ENCODE assay signal across 18 cellular contexts in genomic region chr7:102859799-102860125, GRCh38. TPM values are rescaled to one million over a fixed set of nuclear protein-coding genes. Genes with fewer than 3 reads are reported as not detected.
DNase-seq lines count a peak whose midpoint lies in the region; ATAC-seq, FAIRE-seq and TF ChIP-seq lines count a peak whose summit lies in the region.
"Had no signal": no experiment of that assay in that cellular context is flagged by ENCODE, and none has a peak within 500 bp of the region (broad histone marks: within the 10 kb centered on the region; RNA-seq: fewer than 3 reads in every experiment).

No MANE protein-coding gene starts in this region.

- CTCF ChIA-PET in HepG2 (lab: Yijun Ruan, JAX; ENCODE audit: low intra/inter-chr PET ratio, low total read pairs) = no interaction called here

- peaks cover 23% of the 10 kb centered on the region for H3K4me1 ChIP-seq in HepG2 (ENCODE audit: insufficient read depth, low read length)
- H3K4me1 ChIP-seq in right lobe of liver = no peaks in the 10 kb centered on the region
- H3K4me1 ChIP-seq in endocrine pancreas (ENCODE audit: control insufficient read depth, insufficient read depth, low read length) = peaks cover 7% of the 10 kb centered on the region
- peaks cover 0 to 24% (median 16%) of the 10 kb centered on the region in 4 donors for H3K4me1 ChIP-seq in sigmoid colon

- peak overlapping the region; percentile 61 for H3K4me2 ChIP-seq in HepG2 (ENCODE audit: low read depth, low read length)

- POLR2A ChIA-PET in HepG2 (lab: Yijun Ruan, JAX) = interaction anchor here (0.9 kb wide), 1 partner anchor 14 kb away, joined by 3 read pairs; no protein-coding TSS in a partner anchor

- peak; percentile 49 for ATAC-seq in HepG2
- ATAC-seq in right lobe of liver = no peak
- no peak for ATAC-seq in GM21526 (IDR thresholded peaks at IDR 0.05; ENCODE audit: low FRiP score, unreplicated experiment)
- no peak for ATAC-seq in GM18909 (IDR thresholded peaks at IDR 0.05; ENCODE audit: poor library complexity, unreplicated experiment)
- ATAC-seq: CD8-positive, alpha-beta T cell had no signal

- H3K36me3 Mint-ChIP-seq in activated T-helper 1 cell treated with anti-CD3 and anti-CD28 coated beads, Interleukin-12 subunit alpha, Interleukin-12 subunit beta, Interleukin-2, Interleukin-4 antibody, amounts not matched to agents 30 ng/mL and 10 ng/mL and 1 ng/mL, durations not matched to agents 14 hours and 24 hours and 36 hours (ENCODE audit: low read depth) = no peaks in the 10 kb centered on the region
- H3K36me3 Mint-ChIP-seq: CD8-positive, alpha-beta T cell had no signal

- no peaks in the 10 kb centered on the region for H3K79me2 ChIP-seq in HepG2 (ENCODE audit: insufficient read depth, low read length)

- in situ Hi-C loops in HepG2 (cut with HindIII; ENCODE audit: extremely low pct_ligation_motif_present, low pct_unique_long_range_greater_than_20kb) = no loop called here

- H3K9me3 Mint-ChIP-seq in activated T-helper 1 cell treated with anti-CD3 and anti-CD28 coated beads, Interleukin-12 subunit alpha, Interleukin-12 subunit beta, Interleukin-2, Interleukin-4 antibody, amounts not matched to agents 30 ng/mL and 10 ng/mL and 1 ng/mL, durations not matched to agents 14 hours and 24 hours and 36 hours = no peaks in the 10 kb centered on the region
- H3K9me3 Mint-ChIP-seq: CD8-positive, alpha-beta T cell; IgD-negative memory B cell had no signal

- TF ChIP-seq POLR2A in HepG2 (IDR thresholded peaks at IDR 0.05; ENCODE audit: insufficient read depth in 1 of 2, low read depth in 2 of 2, low read length in 2 of 2) (no peak), right lobe of liver (IDR thresholded peaks at IDR 0.05) (no peak), sigmoid colon (IDR thresholded peaks at IDR 0.05) (no peak)

- no peak overlapping the region for H3K27ac Mint-ChIP-seq in activated T-helper 1 cell treated with anti-CD3 and anti-CD28 coated beads, Interleukin-12 subunit alpha, Interleukin-12 subunit beta, Interleukin-2, Interleukin-4 antibody, amounts not matched to agents 30 ng/mL and 10 ng/mL and 1 ng/mL, durations not matched to agents 14 hours and 24 hours and 36 hours
- H3K27ac Mint-ChIP-seq: CD8-positive, alpha-beta T cell; IgD-negative memory B cell had no signal

- H3K27me3 ChIP-seq in HepG2 (ENCODE audit: control insufficient read depth in 1 of 2, insufficient read depth in 2 of 2, low read length in 2 of 2) = no peaks in the 10 kb centered on the region; a peak in 1 of 5 replicates
- no peaks in the 10 kb centered on the region for H3K27me3 ChIP-seq in right lobe of liver
- no peaks in the 10 kb centered on the region for H3K27me3 ChIP-seq in endocrine pancreas (ENCODE audit: control insufficient read depth, insufficient read depth, low read length)
- H3K27me3 ChIP-seq in sigmoid colon = no peaks in the 10 kb centered on the region

- H3K4me3 Mint-ChIP-seq in activated T-helper 1 cell treated with anti-CD3 and anti-CD28 coated beads, Interleukin-12 subunit alpha, Interleukin-12 subunit beta, Interleukin-2, Interleukin-4 antibody, amounts not matched to agents 30 ng/mL and 10 ng/mL and 1 ng/mL, durations not matched to agents 14 hours and 24 hours and 36 hours = no peak overlapping the region
- H3K4me3 Mint-ChIP-seq: CD8-positive, alpha-beta T cell; IgD-negative memory B cell had no signal

- TF ChIP-seq RAD21 in HepG2 (CRISPR knock-in tag; IDR thresholded peaks at IDR 0.05) = no peak

- H3K9ac ChIP-seq in HepG2 (ENCODE audit: insufficient read depth, low read depth, low read length) (no peak overlapping the region), endocrine pancreas (ENCODE audit: control insufficient read depth, insufficient read depth, low read length) (peak overlapping the region; percentile 44)

- BruUV-seq in HepG2 (replicated peaks; lab: Mats Ljungman, UMichigan) = no TSS peak

- 60% methylated on average over 3 of the region's 3 CpGs for WGBS in HepG2 (ENCODE audit: low lambda C conversion rate)
- WGBS in right lobe of liver (ENCODE audit: insufficient coverage, low coverage, low lambda C conversion rate, missing lambda C conversion rate) = 90% methylated on average over 3 of the region's 3 CpGs
- 83 to 86% methylated on average over 3 of the region's 3 CpGs for WGBS in sigmoid colon, 2 donors

- DNase-seq in HepG2 (ENCODE audit: low spot score) (no peak), right lobe of liver (no peak), sigmoid colon (no peak), KG1 (lab: John Stamatoyannopoulos, UW) (no peak)
- no peak for DNase-seq in activated T-helper 1 cell treated with anti-CD3 and anti-CD28 coated beads, Interleukin-12 subunit alpha, Interleukin-12 subunit beta, Interleukin-2, Interleukin-4 antibody, amounts not matched to agents 30 ng/mL and 10 ng/mL and 1 ng/mL, durations not matched to agents 14 hours and 24 hours and 36 hours (ENCODE audit: low spot score)
- DNase-seq: CD8-positive, alpha-beta T cell; DMS79 treated with DMSO at 0.1 percent for 48 hours; GOT3; NCI-H1105 treated with DMSO at 0.1 percent for 48 hours; NCI-H1694 treated with DMSO at 0.1 percent for 48 hours; NCI-H526; SHP77 had no signal

- H3K36me3 ChIP-seq in HepG2 (replicated peaks in 1 of 2; ENCODE audit: control insufficient read depth in 1 of 2, insufficient read depth in 2 of 2, low read length in 2 of 2) (no peaks in the 10 kb centered on the region), right lobe of liver (no peaks in the 10 kb centered on the region), endocrine pancreas (ENCODE audit: control insufficient read depth, insufficient read depth, low read length) (no peaks in the 10 kb centered on the region), sigmoid colon (no peaks in the 10 kb centered on the region)

- H3K9me3 ChIP-seq in HepG2 (ENCODE audit: low read length) (no peaks in the 10 kb centered on the region), right lobe of liver (no peaks in the 10 kb centered on the region), endocrine pancreas (ENCODE audit: control insufficient read depth, low read length) (no peaks in the 10 kb centered on the region), sigmoid colon (no peaks in the 10 kb centered on the region)

- H3K4me1 Mint-ChIP-seq in activated T-helper 1 cell treated with anti-CD3 and anti-CD28 coated beads, Interleukin-12 subunit alpha, Interleukin-12 subunit beta, Interleukin-2, Interleukin-4 antibody, amounts not matched to agents 30 ng/mL and 10 ng/mL and 1 ng/mL, durations not matched to agents 14 hours and 24 hours and 36 hours (ENCODE audit: low read depth) = no peaks in the 10 kb centered on the region
- H3K4me1 Mint-ChIP-seq: IgD-negative memory B cell had no signal

- H3K4me3 ChIP-seq in HepG2 (replicated peaks in 1 of 3; ENCODE audit: insufficient read depth in 1 of 3, low read depth in 2 of 3, low read length in 3 of 3) = no peak overlapping the region
- no peak overlapping the region for H3K4me3 ChIP-seq in right lobe of liver
- no peak overlapping the region for H3K4me3 ChIP-seq in endocrine pancreas (ENCODE audit: control insufficient read depth, insufficient read depth, low read length)
- no peak overlapping the region for H3K4me3 ChIP-seq in sigmoid colon

- no peak overlapping the region for H2AFZ ChIP-seq in HepG2 (ENCODE audit: low read length)

- no peak for FAIRE-seq in HepG2 (lab: Jason Lieb, UNC)

- intact Hi-C loops in HepG2 (cut with micrococcal nuclease; ENCODE audit: unreplicated experiment) = no loop called here
- intact Hi-C loops in right lobe of liver (cut with DNase I) = no loop called here
- intact Hi-C loops in sigmoid colon (cut with DNase I) = no loop called here
- intact Hi-C loops in activated T-helper 1 cell treated with anti-CD3 and anti-CD28 coated beads, Interleukin-12 subunit alpha, Interleukin-12 subunit beta, Interleukin-2, Interleukin-4 antibody, amounts not matched to agents 30 ng/mL and 10 ng/mL and 1 ng/mL, durations not matched to agents 14 hours and 24 hours and 36 hours (cut with micrococcal nuclease) = no loop called here

- H3K27ac ChIP-seq in HepG2 (ENCODE audit: extremely low read length, insufficient read depth, low read length) (peak overlapping the region; percentile 49), right lobe of liver (no peak overlapping the region), sigmoid colon (peak overlapping the region in 3 of 4 donors; percentile 30 to 48 (median 32))
- H3K27ac ChIP-seq: 22Rv1 had no signal

- TF ChIP-seq CTCF in HepG2 (CRISPR knock-in tag; IDR thresholded peaks at IDR 0.05) = no peak
- TF ChIP-seq CTCF in right lobe of liver (IDR thresholded peaks at IDR 0.05) = no peak
- no peak for TF ChIP-seq CTCF in sigmoid colon (IDR thresholded peaks at IDR 0.05)

- no peak for TF ChIP-seq EP300 in HepG2 (IDR thresholded peaks at IDR 0.05; ENCODE audit: low read depth in 2 of 2, low read length in 2 of 2)
- no peak for TF ChIP-seq EP300 in HepG2 (CRISPR knock-in tag; IDR thresholded peaks at IDR 0.05; ENCODE audit: borderline replicate concordance)
- TF ChIP-seq EP300 in sigmoid colon (IDR thresholded peaks at IDR 0.05) = no peak

- H4K20me1 ChIP-seq in HepG2 (ENCODE audit: insufficient read depth, low read length) = no peaks in the 10 kb centered on the region

- H3K27me3 Mint-ChIP-seq in activated T-helper 1 cell treated with anti-CD3 and anti-CD28 coated beads, Interleukin-12 subunit alpha, Interleukin-12 subunit beta, Interleukin-2, Interleukin-4 antibody, amounts not matched to agents 30 ng/mL and 10 ng/mL and 1 ng/mL, durations not matched to agents 14 hours and 24 hours and 36 hours (ENCODE audit: insufficient read depth) = peaks cover 12% of the 10 kb centered on the region
- H3K27me3 Mint-ChIP-seq: IgD-negative memory B cell had no signal

RNA-seq across cellular contexts. Expression of gene LRRC17, which starts 53.0 kb away (rescaled TPM):
- total RNA-seq in HepG2 (2016; rRNA removed; fragmentation: Illumina TruSeq; extraction: Trizol) (0.20 and 0.38 TPM in 2 replicates), right lobe of liver (1 to 10 TPM in 3 of 6 experiments, under 1 TPM in 3; 0.64 to 1.8 (median 1.3) TPM), sigmoid colon (1 to 10 TPM in 3 of 4 donors, under 1 TPM in 1; 0.41 to 5.5 (median 1.8) TPM)
- 0.26 TPM in 1 of 2 replicates, not detected in the other for total RNA-seq in HepG2 (2016; cell fraction: cytosol; rRNA removed; fragmentation: Illumina TruSeq; extraction: Trizol; ENCODE audit: low read depth)
- total RNA-seq in HepG2 (2016; cell fraction: insoluble cytoplasmic fraction; rRNA removed; fragmentation: Illumina TruSeq; extraction: Trizol) = 0.27 and 0.58 TPM in 2 replicates
- total RNA-seq in HepG2 (2016; cell fraction: membrane; rRNA removed; fragmentation: Illumina TruSeq; extraction: Trizol) = 0.10 and 0.22 TPM in 2 replicates
- total RNA-seq in HepG2 (2016; cell fraction: nucleus; rRNA removed; fragmentation: Illumina TruSeq; extraction: Trizol) = 0.37 and 0.88 TPM in 2 replicates
- polyA plus RNA-seq in HepG2 (2011; rRNA removed) (0.66 and 0.67 TPM in 2 replicates), sigmoid colon (under 1 TPM in 2 of 3 donors, not detected in 1; 0.58 to 0.69 TPM)
- polyA plus RNA-seq in HepG2 (2011; cell fraction: cytosol; rRNA removed) = 0.28 and 0.50 TPM in 2 replicates
- polyA plus RNA-seq in HepG2 (2011; cell fraction: nucleus; rRNA removed) = 0.55 and 0.69 TPM in 2 replicates
- 2.7 and 9.0 TPM in 2 replicates for polyA plus RNA-seq in HepG2 (2012)
- polyA plus RNA-seq in HepG2 (2016; cell fraction: cytosol; fragmentation: Illumina TruSeq; extraction: Trizol; ENCODE audit: low read depth) = 0.09 TPM in 1 of 2 replicates, not detected in the other
- polyA plus RNA-seq in HepG2 (2016; cell fraction: insoluble cytoplasmic fraction; fragmentation: Illumina TruSeq; extraction: Trizol; ENCODE audit: low read depth) = 0.13 and 0.32 TPM in 2 replicates
- polyA plus RNA-seq in HepG2 (2016; cell fraction: membrane; fragmentation: Illumina TruSeq; extraction: Trizol; ENCODE audit: low read depth) = 0.20 TPM in 1 of 2 replicates, not detected in the other
- polyA plus RNA-seq in HepG2 (2016; cell fraction: nucleus; fragmentation: Illumina TruSeq; extraction: Trizol; ENCODE audit: insufficient read depth, low read depth) = 0.46 and 1.2 TPM in 2 replicates
- polyA minus RNA-seq in HepG2 (2011; rRNA and poly(A)+ RNA removed; ENCODE audit: low replicate concordance) = not detected in 2 replicates
- polyA minus RNA-seq in HepG2 (2011; cell fraction: cytosol; rRNA and poly(A)+ RNA removed) = not detected in 2 replicates
- polyA minus RNA-seq in HepG2 (2011; cell fraction: nucleus; rRNA and poly(A)+ RNA removed) = 0.26 and 1.4 TPM in 2 replicates
- total RNA-seq in activated T-helper 1 cell treated with anti-CD3 and anti-CD28 coated beads, Interleukin-12 subunit alpha, Interleukin-12 subunit beta, Interleukin-2, Interleukin-4 antibody, amounts not matched to agents 30 ng/mL and 10 ng/mL and 1 ng/mL, durations not matched to agents 14 hours and 24 hours and 36 hours = 0.17 TPM in 1 of 2 replicates, not detected in the other
- total RNA-seq: CD8-positive, alpha-beta T cell; HT-29 had no signal
- polyA plus RNA-seq: IgD-negative memory B cell had no signal

Comparison
In these comparisons a context has a peak if more than half of its experiments do, and no peak if none do; other contexts are left out.
1. H3K27ac ChIP-seq: peak in HepG2 (single experiment) and sigmoid colon (3 of 4); none in right lobe of liver (0 of 3).